ENCODE assay signal across 8 cellular contexts in the genomic region with DNA sequence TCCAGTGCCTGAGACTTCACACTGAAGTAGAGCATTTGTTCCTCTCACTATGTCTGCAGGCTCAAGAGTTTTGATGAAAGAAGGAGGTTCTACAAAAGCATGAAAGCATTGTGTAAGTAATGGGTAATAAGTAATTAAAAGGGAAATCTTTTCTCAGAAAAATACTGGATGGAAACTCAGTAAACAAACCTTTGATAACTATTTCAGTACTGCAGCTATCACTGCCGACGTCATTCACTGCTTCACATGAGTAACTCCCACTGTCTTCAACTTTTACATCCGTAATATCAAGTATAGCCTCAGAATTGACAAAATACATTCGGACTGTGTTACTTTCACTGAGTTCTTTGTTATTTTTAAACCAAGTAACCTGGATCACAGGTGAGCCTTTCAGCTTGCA.
"Had no signal": no experiment of that assay in that cellular context is flagged by ENCODE, and none has a peak within 500 bp of the region (broad histone marks: within the 10 kb centered on the region; RNA-seq: fewer than 3 reads in every experiment).

No MANE protein-coding gene starts in this region.

- H3K4me1 ChIP-seq: HAP-1 had no signal

- FAIRE-seq: HepG2 had no signal

- DNase-seq: GM23248, GOT3, H7, HFFc6 had no signal

- H3K9me3 ChIP-seq: HAP-1 had no signal

- H3K36me3 ChIP-seq: HAP-1 had no signal

- H3K27ac ChIP-seq: GM23248, HL-60 had no signal

- H3K4me3 ChIP-seq: GM23248, HAP-1 had no signal

- H3K9ac ChIP-seq: GM23248 had no signal

- ATAC-seq: HCT116, HepG2 had no signal
